ENCODE assay signal across 26 cellular contexts in genomic region chr4:95264843-95265242, GRCh38.
"Had no signal": no experiment of that assay in that cellular context is flagged by ENCODE, and none has a peak within 500 bp of the region (broad histone marks: within the 10 kb centered on the region; RNA-seq: fewer than 3 reads in every experiment).

No MANE protein-coding gene starts in this region.

- H3K27me3 Mint-ChIP-seq: effector memory CD8-positive, alpha-beta T cell; naive thymus-derived CD4-positive, alpha-beta T cell; progenitor cell of endocrine pancreas; stimulated activated naive CD8-positive, alpha-beta T cell treated with anti-CD3 and anti-CD28 coated beads, Interleukin-15, amount 100 ng/mL, for 72 hours had no signal

- H3K9ac ChIP-seq: neural progenitor cell, parathyroid adenoma had no signal

- H3K36me3 Mint-ChIP-seq: naive thymus-derived CD4-positive, alpha-beta T cell had no signal

- H3K4me1 ChIP-seq: parathyroid adenoma, right atrium auricular region had no signal

- FAIRE-seq: endometrium, keratinocyte had no signal

- H2AFZ ChIP-seq: neural progenitor cell, parathyroid adenoma had no signal

- H3K4me2 ChIP-seq: neural progenitor cell, smooth muscle cell had no signal

- H3K4me3 ChIP-seq: coronary artery, lung, neural progenitor cell, right atrium auricular region, smooth muscle cell, testis, tibial artery had no signal

- H3K27me3 ChIP-seq: neural progenitor cell, right atrium auricular region, testis, tibial artery had no signal

- DNase-seq: dermis blood vessel endothelial cell; effector memory CD8-positive, alpha-beta T cell; mesenchymal stem cell; naive thymus-derived CD4-positive, alpha-beta T cell; stimulated activated CD4-positive, alpha-beta T cell treated with anti-CD3 and anti-CD28 coated beads, Interleukin-12 subunit alpha, Interleukin-12 subunit beta, amount 100 ng/mL, for 4 hours; stimulated activated CD4-positive, alpha-beta T cell treated with anti-CD3 and anti-CD28 coated beads, Interleukin-1b, Interleukin-23, amount 100 ng/mL, for 48 hours; stimulated activated CD4-positive, alpha-beta T cell treated with anti-CD3 and anti-CD28 coated beads, Interleukin-4, amount 100 ng/mL, for 1 hour; stimulated activated CD8-positive, alpha-beta memory T cell treated with anti-CD3 and anti-CD28 coated beads, Interleukin-4, amount 100 ng/mL, for 48 hours; stimulated activated naive CD4-positive, alpha-beta T cell; stimulated activated naive CD8-positive, alpha-beta T cell treated with anti-CD3 and anti-CD28 coated beads, Interleukin-15, amount 100 ng/mL, for 72 hours; testis; tibial artery had no signal

- H3K79me2 ChIP-seq: parathyroid adenoma had no signal

- H3K27ac Mint-ChIP-seq: effector memory CD8-positive, alpha-beta T cell; mesothelial cell of epicardium; naive thymus-derived CD4-positive, alpha-beta T cell; neural progenitor cell; progenitor cell of endocrine pancreas; stimulated activated naive CD8-positive, alpha-beta T cell treated with anti-CD3 and anti-CD28 coated beads, Interleukin-15, amount 100 ng/mL, for 72 hours; type B pancreatic cell had no signal

- H3K36me3 ChIP-seq: neural progenitor cell, right atrium auricular region, tibial artery had no signal

- ATAC-seq: effector memory CD8-positive, alpha-beta T cell; left lobe of liver; naive thymus-derived CD4-positive, alpha-beta T cell; sciatic nerve; stimulated activated naive CD8-positive, alpha-beta T cell treated with anti-CD3 and anti-CD28 coated beads, Interleukin-15, amount 100 ng/mL, for 72 hours had no signal

- H3K27ac ChIP-seq: coronary artery, neural progenitor cell, parathyroid adenoma, right atrium auricular region, testis, tibial artery had no signal

- H3K4me1 Mint-ChIP-seq: naive thymus-derived CD4-positive, alpha-beta T cell; stimulated activated naive CD8-positive, alpha-beta T cell treated with anti-CD3 and anti-CD28 coated beads, Interleukin-15, amount 100 ng/mL, for 72 hours had no signal

- H3K9me3 ChIP-seq: right atrium auricular region, testis, tibial artery had no signal

- H3K4me3 Mint-ChIP-seq: effector memory CD8-positive, alpha-beta T cell; mesothelial cell of epicardium; naive thymus-derived CD4-positive, alpha-beta T cell; nephron; neural progenitor cell; stimulated activated naive CD8-positive, alpha-beta T cell treated with anti-CD3 and anti-CD28 coated beads, Interleukin-15, amount 100 ng/mL, for 72 hours; type B pancreatic cell had no signal

- H3K9me3 Mint-ChIP-seq: mesothelial cell of epicardium; naive thymus-derived CD4-positive, alpha-beta T cell; nephron; neural progenitor cell; stimulated activated naive CD8-positive, alpha-beta T cell treated with anti-CD3 and anti-CD28 coated beads, Interleukin-15, amount 100 ng/mL, for 72 hours; type B pancreatic cell had no signal
